23 cellular contexts compared by ENCODE assay signal in the genomic region with DNA sequence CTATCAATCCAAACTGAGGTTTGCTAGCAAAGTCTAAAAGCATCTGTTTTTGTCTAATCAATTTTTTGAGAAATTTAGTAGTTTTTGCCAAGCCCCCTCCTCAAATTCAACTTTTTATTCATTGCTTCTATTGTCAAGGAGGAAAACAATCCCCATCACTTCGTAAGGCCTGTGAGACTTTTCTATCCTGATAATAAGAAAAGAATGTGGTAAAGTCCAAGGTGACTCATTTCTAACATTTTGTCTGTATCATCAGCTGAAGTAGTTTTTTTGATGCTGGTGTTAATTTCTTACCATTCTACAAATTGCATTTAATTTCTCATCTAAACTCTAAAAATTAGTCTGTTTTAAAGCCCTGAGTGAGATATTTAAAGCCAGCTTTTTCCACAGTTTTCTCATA. TPM values are rescaled to one million over a fixed set of nuclear protein-coding genes. Genes with fewer than 3 reads are reported as not detected.
A peak's percentile ranks its signal among the peaks of the same experiment; 100 is the strongest.
DNase-seq lines count a peak whose midpoint lies in the region; ATAC-seq and TF ChIP-seq lines count a peak whose summit lies in the region.
"Had no signal": no experiment of that assay in that cellular context is flagged by ENCODE, and none has a peak within 500 bp of the region (broad histone marks: within the 10 kb centered on the region; RNA-seq: fewer than 3 reads in every experiment).

No MANE protein-coding gene starts in this region.

- no peaks in the 10 kb centered on the region for H4K20me1 ChIP-seq in mammary epithelial cell (ENCODE audit: insufficient read depth, low read length)

- no peak for ATAC-seq in GM19467 (IDR thresholded peaks at IDR 0.05; ENCODE audit: unreplicated experiment)
- ATAC-seq in stimulated activated naive CD8-positive, alpha-beta T cell treated with anti-CD3 and anti-CD28 coated beads, Interleukin-15, amount 100 ng/mL, for 72 hours: no peak
- ATAC-seq: activated T-cell treated with anti-CD3 and anti-CD28 coated beads, Interleukin-2, amount 50 U/mL, for 72 hours; pancreas; sciatic nerve had no signal

- H3K4me1 ChIP-seq in mammary epithelial cell (ENCODE audit: insufficient read depth, low read length): peaks cover 10% of the 10 kb centered on the region
- H3K4me1 ChIP-seq: pancreas, upper lobe of left lung had no signal

- intact Hi-C loops in mammary epithelial cell (cut with micrococcal nuclease): no loop called here

- no peak overlapping the region for H3K4me3 ChIP-seq in mammary epithelial cell (replicated peaks in 1 of 3; ENCODE audit: insufficient read depth in 1 of 3, low read depth in 2 of 3, low read length in 3 of 3)
- H3K4me3 ChIP-seq: lung, pancreas, upper lobe of left lung had no signal

- no peaks in the 10 kb centered on the region for H3K79me2 ChIP-seq in mammary epithelial cell (ENCODE audit: insufficient read depth, low read length)

- H3K27ac ChIP-seq in mammary epithelial cell (ENCODE audit: insufficient read depth, low read depth, low read length): no peak overlapping the region
- H3K27ac ChIP-seq: brain microvascular endothelial cell, pancreas, upper lobe of left lung had no signal

- H3K9me3 ChIP-seq in mammary epithelial cell (replicated peaks; ENCODE audit: insufficient read depth, low read length): no peaks in the 10 kb centered on the region
- H3K9me3 ChIP-seq: pancreas, upper lobe of left lung had no signal

- CTCF ChIA-PET in mammary epithelial cell (lab: Charles Lee; ENCODE audit: low non-redundant PET): interaction anchor here (0.6 kb wide), 1 partner anchor 43 kb away, joined by 3 read pairs; no protein-coding TSS in a partner anchor

- H3K4me3 Mint-ChIP-seq in stimulated activated naive CD8-positive, alpha-beta T cell treated with anti-CD3 and anti-CD28 coated beads, Interleukin-15, amount 100 ng/mL, for 72 hours: no peak overlapping the region
- H3K4me3 Mint-ChIP-seq: activated T-cell treated with anti-CD3 and anti-CD28 coated beads, Interleukin-2, amount 50 U/mL, for 72 hours; B cell; H9; T-helper 1 cell treated with Interleukin-12 subunit alpha and Interleukin-12 subunit beta and Interleukin-4 antibody, amounts not matched to agents 30 μg/mL and 1 μg/mL, for 36 hours had no signal

- dilution Hi-C loops in mammary epithelial cell (cut with HindIII; ENCODE audit: low sequenced_read_pairs): no loop called here

- no TSS peak for BruUV-seq in mammary epithelial cell (replicated peaks; lab: Mats Ljungman, UMichigan)

- WGBS in mammary epithelial cell (ENCODE audit: low coverage, missing lambda C conversion rate): 0% methylated on average over 1 of the region's 1 CpG

- DNase-seq in AG20443 (ENCODE audit: low spot score) (peak; percentile 54), LHCN-M2 (ENCODE audit: low read depth) (peak; percentile 49), mammary epithelial cell (peak; percentile 42), kidney glomerular epithelial cell (lab: John Stamatoyannopoulos, UW) (peak; percentile 14), GM10266 (ENCODE audit: extremely low spot score) (no peak)
- no peak for DNase-seq in stimulated activated naive CD8-positive, alpha-beta T cell treated with anti-CD3 and anti-CD28 coated beads, Interleukin-15, amount 100 ng/mL, for 72 hours
- DNase-seq in activated CD4-positive, alpha-beta T cell treated with anti-CD3 and anti-CD28 coated beads, Interleukin-2, amount 50 U/mL, for 4 hours: no peak
- DNase-seq: activated T-cell treated with anti-CD3 and anti-CD28 coated beads, Interleukin-2, amount 50 U/mL, for 72 hours; brain microvascular endothelial cell; erythroblast; H9; NCI-H1048; NCI-H524; pancreas; SHP77 treated with DMSO at 0.1 percent for 48 hours; stimulated activated CD4-positive, alpha-beta T cell treated with anti-CD3 and anti-CD28 coated beads, Interleukin-2, amount 100 ng/mL, for 24 hours; upper lobe of left lung had no signal

- H3K27me3 ChIP-seq in mammary epithelial cell (ENCODE audit: insufficient read depth, low read length): no peaks in the 10 kb centered on the region
- H3K27me3 ChIP-seq: brain microvascular endothelial cell, pancreas, upper lobe of left lung had no signal

- in situ Hi-C loops in mammary epithelial cell (cut with MboI; ENCODE audit: low sequenced_read_pairs in 2 of 2): no loop called here

- H3K27ac Mint-ChIP-seq in stimulated activated naive CD8-positive, alpha-beta T cell treated with anti-CD3 and anti-CD28 coated beads, Interleukin-15, amount 100 ng/mL, for 72 hours: no peak overlapping the region
- H3K27ac Mint-ChIP-seq: activated naive CD4-positive, alpha-beta T cell treated with anti-CD3 and anti-CD28 coated beads, Interleukin-2, amount 50 U/mL, for 24 hours; activated T-cell treated with anti-CD3 and anti-CD28 coated beads, Interleukin-2, amount 50 U/mL, for 72 hours; B cell; H9; T-helper 1 cell treated with Interleukin-12 subunit alpha and Interleukin-12 subunit beta and Interleukin-4 antibody, amounts not matched to agents 30 μg/mL and 1 μg/mL, for 36 hours had no signal

- no peaks in the 10 kb centered on the region for H3K4me1 Mint-ChIP-seq in stimulated activated naive CD8-positive, alpha-beta T cell treated with anti-CD3 and anti-CD28 coated beads, Interleukin-15, amount 100 ng/mL, for 72 hours

- TF ChIP-seq CTCF in mammary epithelial cell (conservative IDR thresholded peaks at IDR 0.05 in 1 of 2, IDR thresholded peaks at IDR 0.05 in 1 of 2; ENCODE audit: extremely low read depth in 1 of 2, insufficient read depth in 1 of 2, low read depth in 1 of 2, low read length in 2 of 2): no peak
- no peak for TF ChIP-seq CTCF in GM10266 (IDR thresholded peaks at IDR 0.05; ENCODE audit: control insufficient read depth, insufficient read depth, low read depth, missing control alignments)

- H2AFZ ChIP-seq in mammary epithelial cell (ENCODE audit: low read depth, low read length): no peak overlapping the region

- H3K9me3 Mint-ChIP-seq in stimulated activated naive CD8-positive, alpha-beta T cell treated with anti-CD3 and anti-CD28 coated beads, Interleukin-15, amount 100 ng/mL, for 72 hours: no peaks in the 10 kb centered on the region
- H3K9me3 Mint-ChIP-seq: activated naive CD4-positive, alpha-beta T cell treated with anti-CD3 and anti-CD28 coated beads, Interleukin-2, amount 50 U/mL, for 24 hours; activated T-cell treated with anti-CD3 and anti-CD28 coated beads, Interleukin-2, amount 50 U/mL, for 72 hours; H9; T-helper 1 cell treated with Interleukin-12 subunit alpha and Interleukin-12 subunit beta and Interleukin-4 antibody, amounts not matched to agents 30 μg/mL and 1 μg/mL, for 36 hours had no signal

- H3K36me3 ChIP-seq in mammary epithelial cell (ENCODE audit: insufficient read depth, low read length): no peaks in the 10 kb centered on the region
- H3K36me3 ChIP-seq: brain microvascular endothelial cell, pancreas, upper lobe of left lung had no signal

- no peaks in the 10 kb centered on the region for H3K27me3 Mint-ChIP-seq in stimulated activated naive CD8-positive, alpha-beta T cell treated with anti-CD3 and anti-CD28 coated beads, Interleukin-15, amount 100 ng/mL, for 72 hours
- H3K27me3 Mint-ChIP-seq: activated naive CD4-positive, alpha-beta T cell treated with anti-CD3 and anti-CD28 coated beads, Interleukin-2, amount 50 U/mL, for 24 hours; B cell had no signal

- no peak overlapping the region for H3K4me2 ChIP-seq in mammary epithelial cell (ENCODE audit: insufficient read depth, low read depth, low read length)

- H3K9ac ChIP-seq in mammary epithelial cell (ENCODE audit: insufficient read depth, low read length): no peak overlapping the region

RNA-seq across cellular contexts. Expression of a gene that starts 11.7 kb away (rescaled TPM):
- 1.9 and 4.5 TPM in 2 replicates for total RNA-seq in LHCN-M2 (2014; rRNA removed)
- polyA plus RNA-seq in LHCN-M2 (2012): 2.3 TPM
- 10 to 100 TPM; 12.9 to 23.7 TPM for total RNA-seq in mammary epithelial cell
- 5.0 TPM for polyA plus RNA-seq in mammary epithelial cell
- 9.9 TPM for polyA minus RNA-seq in mammary epithelial cell

Comparison
In these comparisons a context has a peak if more than half of its experiments do, and no peak if none do; other contexts are left out.
1. DNase-seq: peak in AG20443 (single experiment), LHCN-M2 (single experiment), mammary epithelial cell (single experiment) and kidney glomerular epithelial cell (single experiment); none in stimulated activated naive CD8-positive, alpha-beta T cell treated with anti-CD3 and anti-CD28 coated beads, Interleukin-15, amount 100 ng/mL, for 72 hours (0 of 2), GM10266 (single experiment) and activated CD4-positive, alpha-beta T cell treated with anti-CD3 and anti-CD28 coated beads, Interleukin-2, amount 50 U/mL, for 4 hours (0 of 2).